In the genomic region with DNA sequence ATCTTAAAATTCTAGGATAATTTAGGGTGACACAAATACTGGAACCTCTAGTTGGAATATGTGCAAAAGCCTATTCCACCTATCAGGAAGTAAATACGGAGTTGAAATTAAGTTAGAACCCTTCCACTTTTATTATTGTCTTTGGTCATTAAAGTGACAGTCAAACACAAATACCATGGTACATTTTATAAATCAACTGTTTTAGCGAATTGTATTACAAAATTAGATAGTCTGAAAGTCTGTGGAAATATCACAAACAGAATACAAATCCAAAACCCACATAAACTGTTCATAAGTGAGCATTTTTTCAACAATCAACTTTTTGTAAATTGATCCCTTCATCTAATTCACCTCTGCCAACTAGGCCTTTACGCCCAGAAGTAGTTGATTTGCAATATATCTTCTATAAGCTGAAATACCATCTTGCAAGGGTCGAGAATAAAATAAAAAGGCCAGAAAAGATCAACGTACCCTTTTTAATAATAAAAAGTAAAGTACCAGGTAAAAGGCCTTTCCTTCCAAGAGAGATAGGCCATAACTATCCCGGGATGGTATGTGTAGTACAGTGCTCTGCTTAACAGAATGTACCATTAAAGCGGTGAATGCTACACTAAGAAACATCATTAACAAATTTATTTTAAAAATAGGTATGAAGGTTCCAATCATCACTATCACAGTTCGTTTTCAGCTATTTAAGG, we compare ENCODE assay signal across 8 cellular contexts. TPM values are rescaled to one million over a fixed set of nuclear protein-coding genes. Genes with fewer than 3 reads are reported as not detected.
DNase-seq lines count a peak whose midpoint lies in the region; ATAC-seq and TF ChIP-seq lines count a peak whose summit lies in the region.

No MANE protein-coding gene starts in this region.

- H3K4me3 ChIP-seq in Peyer's patch (peak overlapping the region; percentile 60 to 95 (median 82)), esophagus (ENCODE audit: low read depth in 1 of 2, low read length in 2 of 2) (peak overlapping the region; percentile 72 to 88), ovary (peak overlapping the region; percentile 57)

- ATAC-seq in GM21737 (IDR thresholded peaks at IDR 0.05; ENCODE audit: unreplicated experiment) (no peak), HG02759 (IDR thresholded peaks at IDR 0.05; ENCODE audit: unreplicated experiment) (no peak), GM18873 (IDR thresholded peaks at IDR 0.05; ENCODE audit: low FRiP score, unreplicated experiment) (no peak)

- H3K9me3 ChIP-seq in Peyer's patch (no peaks in the 10 kb centered on the region), esophagus (ENCODE audit: control insufficient read depth in 2 of 2, insufficient read depth in 1 of 2, low read depth in 1 of 2, low read length in 1 of 2) (no peaks in the 10 kb centered on the region), ovary (no peaks in the 10 kb centered on the region)

- DNase-seq in NCI-H146 treated with DMSO at 0.1 percent for 48 hours (lab: John Stamatoyannopoulos, UW; ENCODE audit: unreplicated experiment) (peak; percentile 7), NCI-H146 (lab: John Stamatoyannopoulos, UW) (no peak), Peyer's patch (no peak), ovary (no peak)

- WGBS in esophagus, 2 donors: 4 to 5% methylated on average over 8 of the region's 8 CpGs
- 3 to 6% (median 4%) methylated on average over 8 of the region's 8 CpGs for WGBS in ovary, 3 donors

- TF ChIP-seq CTCF in Peyer's patch (IDR thresholded peaks at IDR 0.05) (no peak), ovary (IDR thresholded peaks at IDR 0.05) (no peak)

- no peak for TF ChIP-seq EP300 in ovary (IDR thresholded peaks at IDR 0.05)

- H3K36me3 ChIP-seq in Peyer's patch (peaks cover 0 to 4% (median 0%) of the 10 kb centered on the region in 3 donors), esophagus (ENCODE audit: control insufficient read depth in 2 of 2, insufficient read depth in 2 of 2, low read length in 1 of 2) (peaks cover 0 to 2% of the 10 kb centered on the region in 2 donors), ovary (no peaks in the 10 kb centered on the region)

- TF ChIP-seq POLR2A in Peyer's patch (IDR thresholded peaks at IDR 0.05): no peak
- TF ChIP-seq POLR2A in ovary (IDR thresholded peaks at IDR 0.05): no peak

- H3K4me1 ChIP-seq in Peyer's patch (peaks cover 0 to 35% (median 3%) of the 10 kb centered on the region in 4 donors), esophagus (ENCODE audit: control insufficient read depth in 2 of 2, insufficient read depth in 2 of 2, low read length in 1 of 2) (peaks cover 0 to 4% of the 10 kb centered on the region in 2 donors), ovary (ENCODE audit: insufficient read depth) (peaks cover 13% of the 10 kb centered on the region)

- intact Hi-C loops in ovary (cut with DNase I): loop anchor here in 3 of 4 donors (5.0 to 10.0 kb wide), 3 partner anchors 65 to 285 kb away; a partner anchor contains a TSS

- H3K27ac ChIP-seq in Peyer's patch (peak overlapping the region; percentile 93 to 100 (median 98)), esophagus (ENCODE audit: low read depth in 2 of 2, low read length in 1 of 2) (peak overlapping the region; percentile 88 to 99), ovary (peak overlapping the region; percentile 97)

- H3K27me3 ChIP-seq in Peyer's patch: no peaks in the 10 kb centered on the region
- H3K27me3 ChIP-seq in esophagus (ENCODE audit: control insufficient read depth in 1 of 2, insufficient read depth in 2 of 2, low read length in 2 of 2): no peaks in the 10 kb centered on the region
- no peaks in the 10 kb centered on the region for H3K27me3 ChIP-seq in ovary

RNA-seq across cellular contexts. Expression of a gene that starts 1.3 kb away (rescaled TPM):
- total RNA-seq in Peyer's patch: 100 to 1,000 TPM; 148 to 201 (median 172) TPM
- 10 to 100 TPM; 32.2 to 40.4 TPM for polyA plus RNA-seq in esophagus
- 100 to 1,000 TPM in 6 of 7 donors, 10 to 100 TPM in 1; 85.8 to 132 (median 116) TPM for total RNA-seq in ovary
- 10 to 100 TPM; 57.4 to 60.3 TPM for polyA plus RNA-seq in ovary
